In the genomic region with DNA sequence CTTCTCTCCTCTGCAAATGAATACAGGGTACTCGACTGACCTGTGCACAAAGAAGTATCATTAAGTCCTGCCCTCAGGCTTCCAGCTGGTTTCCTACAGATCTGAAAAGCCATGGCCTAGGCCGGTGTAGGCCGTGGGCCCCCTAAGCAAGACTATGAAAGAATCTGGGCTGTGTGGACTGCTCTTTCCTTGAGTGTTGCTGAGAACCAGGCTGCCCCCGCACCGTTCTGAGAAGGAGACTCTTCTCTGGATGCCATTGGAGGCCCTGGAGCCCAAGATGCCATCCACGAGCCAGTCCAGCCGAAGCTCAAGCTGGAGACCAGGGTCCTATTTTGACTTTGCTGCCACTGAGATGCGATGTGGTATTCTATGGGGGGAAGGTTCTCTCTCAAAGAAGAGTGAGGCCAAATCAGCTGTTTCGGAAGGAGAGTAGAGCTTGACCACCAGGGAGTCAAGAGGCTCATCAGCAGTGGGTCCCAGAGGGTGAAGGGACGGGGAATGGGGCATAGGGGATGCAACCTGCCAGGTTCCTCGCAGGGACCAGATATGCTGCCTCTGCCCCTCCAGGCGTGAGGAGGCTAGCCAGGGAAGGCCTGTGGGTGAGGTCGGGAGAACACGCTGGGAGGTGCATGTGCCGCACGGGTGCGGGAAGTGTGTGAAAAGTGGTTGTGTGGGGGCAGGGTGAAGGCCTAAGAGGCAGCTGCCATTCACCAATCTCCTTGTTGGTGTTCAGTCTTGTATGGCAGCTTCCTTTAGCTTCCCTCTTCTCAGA, we compare ENCODE assay signal across 19 cellular contexts.
A peak's percentile ranks its signal among the peaks of the same experiment; 100 is the strongest.
DNase-seq lines count a peak whose midpoint lies in the region; ATAC-seq and TF ChIP-seq lines count a peak whose summit lies in the region.
"Had no signal": no experiment of that assay in that cellular context is flagged by ENCODE, and none has a peak within 500 bp of the region (broad histone marks: within the 10 kb centered on the region; RNA-seq: fewer than 3 reads in every experiment).

No MANE protein-coding gene starts in this region.

- H3K4me3 Mint-ChIP-seq in activated T-cell treated with anti-CD3 and anti-CD28 coated beads, Interleukin-2, amount 50 U/mL, for 24 hours: no peak overlapping the region
- no peak overlapping the region for H3K4me3 Mint-ChIP-seq in stimulated activated memory B cell treated with anti-CD40 and anti-IgM and Interleukin-4, amounts not matched to agents 10 μg/mL and 1 μg/mL and 100 μg/mL, for 72 hours
- H3K4me3 Mint-ChIP-seq: B cell had no signal

- no peaks in the 10 kb centered on the region for H3K27me3 Mint-ChIP-seq in activated T-cell treated with anti-CD3 and anti-CD28 coated beads, Interleukin-2, amount 50 U/mL, for 24 hours
- peaks cover 11% of the 10 kb centered on the region for H3K27me3 Mint-ChIP-seq in stimulated activated memory B cell treated with anti-CD40 and anti-IgM and Interleukin-4, amounts not matched to agents 10 μg/mL and 1 μg/mL and 100 μg/mL, for 72 hours

- TF ChIP-seq CTCF in RWPE2 (IDR thresholded peaks at IDR 0.05; ENCODE audit: poor library complexity, severe bottlenecking): no peak

- no peaks in the 10 kb centered on the region for H3K9me3 Mint-ChIP-seq in activated T-cell treated with anti-CD3 and anti-CD28 coated beads, Interleukin-2, amount 50 U/mL, for 24 hours
- no peaks in the 10 kb centered on the region for H3K9me3 Mint-ChIP-seq in stimulated activated memory B cell treated with anti-CD40 and anti-IgM and Interleukin-4, amounts not matched to agents 10 μg/mL and 1 μg/mL and 100 μg/mL, for 72 hours

- ATAC-seq in RWPE2 (ENCODE audit: low read depth): no peak
- no peak for ATAC-seq in sciatic nerve
- ATAC-seq in stimulated activated memory B cell treated with anti-CD40 and anti-IgM and Interleukin-4, amounts not matched to agents 10 μg/mL and 1 μg/mL and 100 μg/mL, for 72 hours: no peak
- no peak for ATAC-seq in HG02588 (IDR thresholded peaks at IDR 0.05; ENCODE audit: unreplicated experiment)

- no peaks in the 10 kb centered on the region for H3K4me1 ChIP-seq in RWPE2 (ENCODE audit: insufficient read depth, poor library complexity, severe bottlenecking)
- H3K4me1 ChIP-seq: HAP-1 had no signal

- no peaks in the 10 kb centered on the region for H3K4me1 Mint-ChIP-seq in activated T-cell treated with anti-CD3 and anti-CD28 coated beads, Interleukin-2, amount 50 U/mL, for 24 hours (ENCODE audit: low read depth)
- H3K4me1 Mint-ChIP-seq in stimulated activated memory B cell treated with anti-CD40 and anti-IgM and Interleukin-4, amounts not matched to agents 10 μg/mL and 1 μg/mL and 100 μg/mL, for 72 hours: no peaks in the 10 kb centered on the region
- H3K4me1 Mint-ChIP-seq: B cell had no signal

- no peaks in the 10 kb centered on the region for H3K27me3 ChIP-seq in RWPE2 (ENCODE audit: insufficient read depth, poor library complexity, severe bottlenecking)
- H3K27me3 ChIP-seq: MG63 had no signal

- DNase-seq in activated T-cell treated with anti-CD3 and anti-CD28 coated beads, Interleukin-2, amount 50 U/mL, for 24 hours: peak; percentile 6
- no peak for DNase-seq in activated T-cell treated with anti-CD3 and anti-CD28 coated beads, Interleukin-2, amount 50 U/mL, for 48 hours
- peak; percentile 28 for DNase-seq in RWPE2 (ENCODE audit: low spot score)
- peak; percentile 46 for DNase-seq in islet precursor cell
- peak; percentile 34 for DNase-seq in sciatic nerve (ENCODE audit: low spot score)
- DNase-seq in kidney glomerular epithelial cell (lab: John Stamatoyannopoulos, UW): no peak
- DNase-seq: DMS79 treated with DMSO at 0.1 percent for 48 hours, Kasumi-1, MG63, NCI-H1092, NCI-H1436 treated with DMSO at 0.1 percent for 48 hours, NCI-H2029, NCI-H345, NCI-H524 treated with DMSO at 0.1 percent for 48 hours, RPMI8226 had no signal

- H3K27ac Mint-ChIP-seq in activated T-cell treated with anti-CD3 and anti-CD28 coated beads, Interleukin-2, amount 50 U/mL, for 24 hours: no peak overlapping the region
- no peak overlapping the region for H3K27ac Mint-ChIP-seq in stimulated activated memory B cell treated with anti-CD40 and anti-IgM and Interleukin-4, amounts not matched to agents 10 μg/mL and 1 μg/mL and 100 μg/mL, for 72 hours
- H3K27ac Mint-ChIP-seq: B cell had no signal

- no peak overlapping the region for H3K4me3 ChIP-seq in RWPE2 (ENCODE audit: severe bottlenecking)
- H3K4me3 ChIP-seq: HAP-1, MG63 had no signal

- peaks cover 2% of the 10 kb centered on the region for H3K9me3 ChIP-seq in RWPE2 (ENCODE audit: severe bottlenecking)
- H3K9me3 ChIP-seq: HAP-1, MG63 had no signal

- no peaks in the 10 kb centered on the region for H3K36me3 ChIP-seq in RWPE2 (ENCODE audit: low read depth)
- H3K36me3 ChIP-seq: HAP-1, MG63 had no signal

- intact Hi-C loops in sciatic nerve (cut with DNase I): no loop called here

- H3K36me3 Mint-ChIP-seq in activated T-cell treated with anti-CD3 and anti-CD28 coated beads, Interleukin-2, amount 50 U/mL, for 24 hours (ENCODE audit: low read depth): no peaks in the 10 kb centered on the region
- no peaks in the 10 kb centered on the region for H3K36me3 Mint-ChIP-seq in stimulated activated memory B cell treated with anti-CD40 and anti-IgM and Interleukin-4, amounts not matched to agents 10 μg/mL and 1 μg/mL and 100 μg/mL, for 72 hours

- no peak overlapping the region for H3K27ac ChIP-seq in RWPE2 (ENCODE audit: poor library complexity, severe bottlenecking)

Comparison
In these comparisons a context has a peak if more than half of its experiments do, and no peak if none do; other contexts are left out.
1. DNase-seq: peak in activated T-cell treated with anti-CD3 and anti-CD28 coated beads, Interleukin-2, amount 50 U/mL, for 24 hours (single experiment), RWPE2 (single experiment), islet precursor cell (single experiment) and sciatic nerve (single experiment); none in activated T-cell treated with anti-CD3 and anti-CD28 coated beads, Interleukin-2, amount 50 U/mL, for 48 hours (0 of 2) and kidney glomerular epithelial cell (single experiment).